In the genomic region with DNA sequence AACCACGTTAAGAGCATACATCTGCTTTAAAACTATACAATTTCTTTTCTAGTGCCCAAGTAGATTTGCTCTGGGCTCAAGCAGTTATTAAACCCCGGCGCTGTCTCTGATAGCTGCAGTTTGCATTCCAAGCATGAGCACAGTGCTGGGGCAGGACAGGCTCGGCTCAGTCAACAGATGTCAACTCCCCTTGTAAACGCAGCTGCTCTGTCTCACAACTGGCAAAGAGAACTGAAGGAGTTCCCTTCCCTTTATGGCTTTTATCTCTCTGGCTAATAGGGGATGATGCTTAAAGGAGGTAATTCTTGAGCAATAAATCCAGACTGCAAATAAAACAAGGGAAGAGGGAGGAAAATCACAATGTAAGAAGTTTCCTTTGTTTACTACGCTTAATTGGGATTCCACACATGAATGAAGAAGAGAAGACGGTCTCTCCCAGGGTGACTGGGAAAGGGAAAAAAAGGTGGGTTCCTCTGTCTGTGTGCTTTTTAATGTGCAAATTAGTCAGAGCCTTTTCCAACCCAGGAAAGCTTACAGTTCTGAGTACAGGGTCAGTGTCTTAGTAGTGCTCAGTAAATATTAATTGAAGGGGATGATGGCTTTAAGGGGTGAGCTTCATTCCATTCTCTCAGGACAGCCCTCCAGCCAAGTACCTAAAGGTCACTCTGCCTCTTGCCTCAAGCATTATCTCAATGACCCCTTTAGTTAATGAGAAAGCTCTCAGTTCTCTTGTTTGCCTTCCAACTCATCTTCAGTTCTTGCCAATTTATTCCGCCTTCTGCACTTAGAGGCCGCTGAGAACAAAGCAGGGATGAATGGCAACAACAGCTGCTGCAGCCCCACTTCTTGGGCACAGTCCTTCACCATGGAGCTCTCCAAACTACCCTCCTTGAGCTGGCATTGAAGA, we compare ENCODE assay signal across 12 cellular contexts.
A peak's percentile ranks its signal among the peaks of the same experiment; 100 is the strongest.
DNase-seq lines count a peak whose midpoint lies in the region; ATAC-seq, FAIRE-seq and TF ChIP-seq lines count a peak whose summit lies in the region.
"Had no signal": no experiment of that assay in that cellular context is flagged by ENCODE, and none has a peak within 500 bp of the region (broad histone marks: within the 10 kb centered on the region; RNA-seq: fewer than 3 reads in every experiment).

No MANE protein-coding gene starts in this region.

- intact Hi-C loops in upper lobe of right lung (cut with DNase I) = no loop called here

- ATAC-seq in upper lobe of right lung = peak; percentile 78
- ATAC-seq in T-helper 17 cell = no peak
- ATAC-seq in stimulated activated naive CD8-positive, alpha-beta T cell treated with anti-CD3 and anti-CD28 coated beads, Interleukin-15, amount 100 ng/mL, for 72 hours = no peak
- ATAC-seq: activated CD4-positive, CD25-positive, alpha-beta regulatory T cell treated with anti-CD3 and anti-CD28 coated beads, Interleukin-2, amount 50 U/mL, for 24 hours had no signal

- H3K27ac ChIP-seq in ectodermal cell (ENCODE audit: insufficient read depth, low read depth, low read length, poor library complexity, severe bottlenecking) = peak overlapping the region; percentile 84
- H3K27ac ChIP-seq in mesodermal cell (ENCODE audit: low read depth, low read length, severe bottlenecking) = peak overlapping the region; percentile 62
- H3K27ac ChIP-seq in upper lobe of right lung = no peak overlapping the region

- no peaks in the 10 kb centered on the region for H3K9me3 Mint-ChIP-seq in stimulated activated naive CD8-positive, alpha-beta T cell treated with anti-CD3 and anti-CD28 coated beads, Interleukin-15, amount 100 ng/mL, for 72 hours

- H3K36me3 ChIP-seq in ectodermal cell (ENCODE audit: control insufficient read depth, insufficient read depth, low read length) = no peaks in the 10 kb centered on the region
- H3K36me3 ChIP-seq in mesodermal cell (ENCODE audit: control insufficient read depth, insufficient read depth, low read length) = no peaks in the 10 kb centered on the region
- no peaks in the 10 kb centered on the region for H3K36me3 ChIP-seq in upper lobe of right lung

- H3K4me1 ChIP-seq in ectodermal cell (ENCODE audit: control insufficient read depth, insufficient read depth, low read length) (no peaks in the 10 kb centered on the region), mesodermal cell (ENCODE audit: control insufficient read depth, insufficient read depth, low read length, poor library complexity, severe bottlenecking) (no peaks in the 10 kb centered on the region), upper lobe of right lung (peaks cover 3% of the 10 kb centered on the region)

- H3K27ac Mint-ChIP-seq in T-helper 17 cell = no peak overlapping the region
- H3K27ac Mint-ChIP-seq in stimulated activated naive CD8-positive, alpha-beta T cell treated with anti-CD3 and anti-CD28 coated beads, Interleukin-15, amount 100 ng/mL, for 72 hours = peak overlapping the region in 1 of 2 donors; percentile 76

- H3K27me3 ChIP-seq in ectodermal cell (ENCODE audit: control insufficient read depth, insufficient read depth, low read length, poor library complexity, severe bottlenecking) = no peaks in the 10 kb centered on the region
- H3K27me3 ChIP-seq in upper lobe of right lung = no peaks in the 10 kb centered on the region

- no peaks in the 10 kb centered on the region for H3K36me3 Mint-ChIP-seq in T-helper 17 cell (ENCODE audit: low read depth)

- TF ChIP-seq CTCF in upper lobe of right lung (IDR thresholded peaks at IDR 0.05) = no peak

- H3K9me3 ChIP-seq in ectodermal cell (ENCODE audit: control insufficient read depth, low read length) = no peaks in the 10 kb centered on the region
- H3K9me3 ChIP-seq in mesodermal cell (ENCODE audit: control insufficient read depth, low read length) = peaks cover 14% of the 10 kb centered on the region
- no peaks in the 10 kb centered on the region for H3K9me3 ChIP-seq in upper lobe of right lung
- H3K9me3 ChIP-seq in T-helper 17 cell (ENCODE audit: control insufficient read depth, low read length, poor library complexity, severe bottlenecking) = peaks cover 2% of the 10 kb centered on the region

- no peaks in the 10 kb centered on the region for H3K4me1 Mint-ChIP-seq in T-helper 17 cell
- H3K4me1 Mint-ChIP-seq in stimulated activated naive CD8-positive, alpha-beta T cell treated with anti-CD3 and anti-CD28 coated beads, Interleukin-15, amount 100 ng/mL, for 72 hours = no peaks in the 10 kb centered on the region

- no peaks in the 10 kb centered on the region for H3K27me3 Mint-ChIP-seq in T-helper 17 cell
- no peaks in the 10 kb centered on the region for H3K27me3 Mint-ChIP-seq in stimulated activated naive CD8-positive, alpha-beta T cell treated with anti-CD3 and anti-CD28 coated beads, Interleukin-15, amount 100 ng/mL, for 72 hours

- FAIRE-seq in frontal cortex (lab: Jason Lieb, UNC) = no peak
- FAIRE-seq: A204.1, GM18507 had no signal

- 29 to 36% methylated on average over 9 of the region's 9 CpGs for WGBS in ectodermal cell, 2 experiments
- 41 to 54% methylated on average over 4 to 6 of the region's 9 CpGs for WGBS in mesodermal cell (ENCODE audit: insufficient coverage in 2 of 2), 2 experiments

- H3K4me3 Mint-ChIP-seq in T-helper 17 cell = no peak overlapping the region
- no peak overlapping the region for H3K4me3 Mint-ChIP-seq in stimulated activated naive CD8-positive, alpha-beta T cell treated with anti-CD3 and anti-CD28 coated beads, Interleukin-15, amount 100 ng/mL, for 72 hours

- H3K4me3 ChIP-seq in ectodermal cell (ENCODE audit: insufficient read depth, low read depth, low read length) (no peak overlapping the region), mesodermal cell (ENCODE audit: extremely low read depth, insufficient read depth, low read length, poor library complexity, severe bottlenecking) (no peak overlapping the region), upper lobe of right lung (no peak overlapping the region)

- peak; percentile 12 for DNase-seq in NCI-H2171 treated with DMSO at 0.1 percent for 48 hours (lab: John Stamatoyannopoulos, UW)
- no peak for DNase-seq in NCI-H2171 (lab: John Stamatoyannopoulos, UW)
- DNase-seq in upper lobe of right lung = no peak
- DNase-seq in T-helper 17 cell = no peak
- no peak for DNase-seq in stimulated activated naive CD8-positive, alpha-beta T cell treated with anti-CD3 and anti-CD28 coated beads, Interleukin-15, amount 100 ng/mL, for 72 hours
- DNase-seq in frontal cortex (ENCODE audit: low spot score in 2 of 2) = no peak
- DNase-seq: NCI-H526 treated with DMSO at 0.1 percent for 48 hours had no signal
